ENCODE assay signal across 8 cellular contexts in genomic region chr17:57084802-57085447, GRCh38. TPM values are rescaled to one million over a fixed set of nuclear protein-coding genes. Genes with fewer than 3 reads are reported as not detected.
A peak's percentile ranks its signal among the peaks of the same experiment; 100 is the strongest.
DNase-seq lines count a peak whose midpoint lies in the region; ATAC-seq lines count a peak whose summit lies in the region.

TSS of gene AKAP1 (plus strand) at chr17:57085246. CDS start at chr17:57105465, 20,219 bp downstream.

- peak; percentile 87 for ATAC-seq in GM21360 (IDR thresholded peaks at IDR 0.05; ENCODE audit: unreplicated experiment)

- DNase-seq in COR-L47 (lab: John Stamatoyannopoulos, UW): peak; percentile 98
- peak; percentile 95 for DNase-seq in HT-29 (ENCODE audit: low spot score)
- peak; percentile 92 for DNase-seq in NK-92 treated with Interleukin-12 subunit alpha and Interleukin-12 subunit beta, amount 100 ng/mL, for 24 hours (lab: John Stamatoyannopoulos, UW)
- peak; percentile 96 for DNase-seq in activated CD8-positive, alpha-beta memory T cell treated with anti-CD3 and anti-CD28 coated beads for 24 hours
- peak; percentile 92 for DNase-seq in effector CD8-positive, alpha-beta T cell (lab: John Stamatoyannopoulos, UW)
- DNase-seq in medulla oblongata (ENCODE audit: extremely low spot score): peak; percentile 96
- peak; percentile 85 for DNase-seq in stimulated activated CD8-positive, alpha-beta memory T cell treated with anti-CD3 and anti-CD28 coated beads, Interleukin-12 subunit alpha, Interleukin-12 subunit beta, amount 100 ng/mL, for 1 hour (ENCODE audit: low read depth)

RNA-seq across cellular contexts. Expression of gene AKAP1, which starts in this region (rescaled TPM):
- 137 and 148 TPM in 2 replicates for total RNA-seq in HT-29 (2014; rRNA removed; shearing (Covaris generic))

Comparison
In these comparisons a context has a peak if more than half of its experiments do, and no peak if none do; other contexts are left out.
1. Peak in every context shown above with its lines: DNase-seq and ATAC-seq.